ENCODE assay signal across 16 cellular contexts in the genomic region with DNA sequence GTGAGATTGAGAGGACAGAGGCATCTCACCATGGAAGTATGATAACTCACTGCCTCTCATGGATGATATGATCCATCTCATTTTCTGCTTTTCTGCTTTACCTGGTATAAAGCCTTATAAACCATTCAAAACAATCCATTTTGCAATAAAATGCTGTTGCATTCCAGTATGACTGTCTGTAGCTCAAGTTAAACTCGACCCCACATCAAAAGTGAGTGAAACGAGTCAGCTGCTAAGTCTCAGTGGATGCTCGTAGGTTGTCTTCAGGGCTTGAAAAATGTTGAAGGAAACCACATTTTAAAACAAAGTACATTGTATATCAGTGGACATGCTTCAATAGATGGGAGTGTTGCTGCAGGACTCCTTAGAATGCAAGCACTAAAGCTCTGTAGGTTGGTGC.
DNase-seq lines count a peak whose midpoint lies in the region; TF ChIP-seq lines count a peak whose summit lies in the region.
"Had no signal": no experiment of that assay in that cellular context is flagged by ENCODE, and none has a peak within 500 bp of the region (broad histone marks: within the 10 kb centered on the region; RNA-seq: fewer than 3 reads in every experiment).

No MANE protein-coding gene starts in this region.

- H4K20me1 ChIP-seq in GM23248 (ENCODE audit: insufficient read depth), result no peaks in the 10 kb centered on the region

- peaks cover 0 to 18% (median 12%) of the 10 kb centered on the region in 5 donors for H3K9me3 Mint-ChIP-seq in CD8-positive, alpha-beta memory T cell

- no peak overlapping the region for H3K9ac ChIP-seq in GM23248
- no peak overlapping the region for H3K9ac ChIP-seq in skeletal muscle satellite cell (ENCODE audit: low read depth, low read length)
- H3K9ac ChIP-seq: KMS-11 had no signal

- no peaks in the 10 kb centered on the region for H3K79me2 ChIP-seq in GM23248 (ENCODE audit: insufficient read depth)

- H3K4me2 ChIP-seq in GM23248 (ENCODE audit: unreplicated experiment) (peak overlapping the region; percentile 48), skeletal muscle satellite cell (ENCODE audit: low read length) (peak overlapping the region; percentile 15)
- H3K4me2 ChIP-seq: KMS-11 had no signal

- TF ChIP-seq CTCF in VCaP (conservative IDR thresholded peaks at IDR 0.05) (no peak), foreskin fibroblast (IDR thresholded peaks at IDR 0.05; ENCODE audit: low read depth, low read length) (no peak)

- no peak overlapping the region for H3K4me3 Mint-ChIP-seq in CD8-positive, alpha-beta memory T cell
- H3K4me3 Mint-ChIP-seq: CD8-positive, alpha-beta T cell had no signal

- no peak overlapping the region for H2AFZ ChIP-seq in GM23248

- H3K4me3 ChIP-seq in GM23248 (peak overlapping the region; percentile 9; the same call in 1 of the 2 replicates), foreskin fibroblast (ENCODE audit: low read depth in 1 of 2, low read length in 2 of 2) (no peak overlapping the region), skeletal muscle satellite cell (ENCODE audit: low read length) (no peak overlapping the region)
- no peak overlapping the region for H3K4me3 ChIP-seq in CD8-positive, alpha-beta memory T cell (ENCODE audit: low read length)
- H3K4me3 ChIP-seq: SJCRH30 had no signal

- WGBS in GM23248 (ENCODE audit: low coverage in 1 of 2, low lambda C conversion rate in 2 of 2, missing lambda C conversion rate in 2 of 2), 2 experiments, result 12 to 27% methylated on average over 3 of the region's 3 CpGs

- in situ Hi-C loops in GM23248 (cut with MboI), result no loop called here

- no peaks in the 10 kb centered on the region; the same call in 1 of the 2 replicates for H3K9me2 ChIP-seq in GM23248 (ENCODE audit: insufficient read depth)

- no peaks in the 10 kb centered on the region for H3K36me3 Mint-ChIP-seq in CD8-positive, alpha-beta memory T cell
- H3K36me3 Mint-ChIP-seq: CD8-positive, alpha-beta T cell had no signal

- peak; percentile 12 for DNase-seq in GM23248
- peak; percentile 51 to 59 for DNase-seq in foreskin fibroblast
- DNase-seq in stimulated activated CD4-positive, alpha-beta T cell treated with anti-CD3 and anti-CD28 coated beads, Interleukin-2, amount 100 ng/mL, for 24 hours, result no peak
- no peak for DNase-seq in NCI-H510A (lab: John Stamatoyannopoulos, UW)
- DNase-seq in CD8-positive, alpha-beta memory T cell, result no peak
- DNase-seq: CD8-positive, alpha-beta T cell; DMS 273 treated with DMSO at 0.1 percent for 48 hours; NCI-H1105 treated with DMSO at 0.1 percent for 48 hours; NCI-H187 treated with DMSO at 0.1 percent for 48 hours; NCI-H2171; NCI-H510A treated with DMSO at 0.1 percent for 48 hours; RPMI8226; SJCRH30 had no signal

- POLR2A ChIA-PET in CD8-positive, alpha-beta memory T cell (lab: Charles Lee), result no interaction called here

- H3K27ac ChIP-seq in GM23248 (peak overlapping the region; percentile 41), VCaP (peak overlapping the region; percentile 46)
- H3K27ac ChIP-seq in CD8-positive, alpha-beta memory T cell (ENCODE audit: low read depth, low read length), result no peak overlapping the region
- H3K27ac ChIP-seq: KMS-11, SJCRH30 had no signal

- H3K9me3 ChIP-seq in GM23248 (ENCODE audit: low read depth) (no peaks in the 10 kb centered on the region), skeletal muscle satellite cell (replicated peaks; ENCODE audit: low read length) (no peaks in the 10 kb centered on the region)
- no peaks in the 10 kb centered on the region for H3K9me3 ChIP-seq in CD8-positive, alpha-beta memory T cell (ENCODE audit: low read length)
- H3K9me3 ChIP-seq: SJCRH30 had no signal

- peaks cover 16% of the 10 kb centered on the region; the same call in 1 of the 2 replicates for H3F3A ChIP-seq in GM23248 (ENCODE audit: insufficient read depth)

- H3K27me3 Mint-ChIP-seq in CD8-positive, alpha-beta memory T cell, result peaks cover 0 to 2% of the 10 kb centered on the region in 2 donors

- H3K27ac Mint-ChIP-seq in CD8-positive, alpha-beta memory T cell, result no peak overlapping the region
- H3K27ac Mint-ChIP-seq: CD8-positive, alpha-beta T cell had no signal

- H3K4me1 ChIP-seq in GM23248 (ENCODE audit: insufficient read depth) (peaks cover 27% of the 10 kb centered on the region), skeletal muscle satellite cell (ENCODE audit: control insufficient read depth, insufficient read depth, low read length) (peaks cover 18% of the 10 kb centered on the region)
- no peaks in the 10 kb centered on the region for H3K4me1 ChIP-seq in CD8-positive, alpha-beta memory T cell (ENCODE audit: insufficient read depth, low read length)
- H3K4me1 ChIP-seq: SJCRH30 had no signal

- H3K27me3 ChIP-seq in GM23248 (replicated peaks; ENCODE audit: insufficient read depth) (no peaks in the 10 kb centered on the region), skeletal muscle satellite cell (ENCODE audit: control insufficient read depth, insufficient read depth, low read length) (no peaks in the 10 kb centered on the region)
- no peaks in the 10 kb centered on the region for H3K27me3 ChIP-seq in CD8-positive, alpha-beta memory T cell (ENCODE audit: insufficient read depth, low read length, poor library complexity, severe bottlenecking)
- H3K27me3 ChIP-seq: SJCRH30 had no signal

- H3K36me3 ChIP-seq in GM23248 (ENCODE audit: low read depth) (no peaks in the 10 kb centered on the region), skeletal muscle satellite cell (ENCODE audit: insufficient read depth, low read length) (no peaks in the 10 kb centered on the region)
- H3K36me3 ChIP-seq in CD8-positive, alpha-beta memory T cell (ENCODE audit: insufficient read depth, low read length), result no peaks in the 10 kb centered on the region
- H3K36me3 ChIP-seq: SJCRH30 had no signal

- no peaks in the 10 kb centered on the region for H3K4me1 Mint-ChIP-seq in CD8-positive, alpha-beta memory T cell

- CTCF ChIA-PET in CD8-positive, alpha-beta memory T cell (lab: Charles Lee), result no interaction called here

Comparison
In these comparisons a context has a peak if more than half of its experiments do, and no peak if none do; other contexts are left out.
1. DNase-seq: peak in GM23248 (single experiment) and foreskin fibroblast (2 of 2); none in stimulated activated CD4-positive, alpha-beta T cell treated with anti-CD3 and anti-CD28 coated beads, Interleukin-2, amount 100 ng/mL, for 24 hours (0 of 2), NCI-H510A (single experiment) and CD8-positive, alpha-beta memory T cell (0 of 5).